In genomic region chr10:130041691-130042225, GRCh38 we compare ENCODE assay signal across 2 cellular contexts.
TF ChIP-seq lines count a peak whose summit lies in the region.

No MANE protein-coding gene starts in this region.

TF ChIP-seq in HepG2, 621 proteins besides CTCF, POLR2A, EP300 and RAD21:
- TF ChIP-seq MNT (IDR thresholded peaks at IDR 0.05) (peak; percentile 99), ZNF234 (CRISPR knock-in tag; conservative IDR thresholded peaks at IDR 0.05) (no peak), NFE2L1 (CRISPR knock-in tag; IDR thresholded peaks at IDR 0.05; ENCODE audit: borderline replicate concordance) (no peak), ZBTB46 (CRISPR knock-in tag; IDR thresholded peaks at IDR 0.05; ENCODE audit: borderline replicate concordance) (no peak), REXO4 (CRISPR knock-in tag; IDR thresholded peaks at IDR 0.05; ENCODE audit: borderline replicate concordance) (no peak)

TF ChIP-seq in H1, 55 proteins besides CTCF, POLR2A, EP300 and RAD21:
- TF ChIP-seq POLR2AphosphoS5 (IDR thresholded peaks at IDR 0.05; ENCODE audit: low read depth, low read length) (no peak), RBBP5 (IDR thresholded peaks at IDR 0.05; ENCODE audit: borderline replicate concordance, low read depth, low read length) (no peak), BRCA1 (IDR thresholded peaks at IDR 0.05; ENCODE audit: low read depth, low read length) (no peak), SP4 (IDR thresholded peaks at IDR 0.05; ENCODE audit: low read length) (no peak), CHD2 (IDR thresholded peaks at IDR 0.05; ENCODE audit: low read length) (no peak), TBP (IDR thresholded peaks at IDR 0.05; ENCODE audit: low read depth, low read length) (no peak), FOSL1 (IDR thresholded peaks at IDR 0.05; ENCODE audit: insufficient read depth, low read depth, low read length) (no peak), SRF (IDR thresholded peaks at IDR 0.05; ENCODE audit: low read depth, low read length) (no peak), MAX (IDR thresholded peaks at IDR 0.05) (no peak), SAP30 (IDR thresholded peaks at IDR 0.05; ENCODE audit: insufficient read depth, insufficient replicate concordance, low read length) (no peak), HDAC6 (IDR thresholded peaks at IDR 0.05; ENCODE audit: low read depth, low read length) (no peak), TAF1 (IDR thresholded peaks at IDR 0.05; ENCODE audit: low read depth, low read length) (no peak)
